In genomic region chr5:74382864-74383618, GRCh38 we compare ENCODE assay signal across 9 cellular contexts.
DNase-seq lines count a peak whose midpoint lies in the region; TF ChIP-seq lines count a peak whose summit lies in the region.
"Had no signal": no experiment of that assay in that cellular context is flagged by ENCODE, and none has a peak within 500 bp of the region (broad histone marks: within the 10 kb centered on the region; RNA-seq: fewer than 3 reads in every experiment).

No MANE protein-coding gene starts in this region.

- H3K4me1 ChIP-seq in A673 (ENCODE audit: insufficient read depth, low read length, poor library complexity, severe bottlenecking), result peaks cover 40% of the 10 kb centered on the region
- H3K4me1 ChIP-seq in mesodermal cell (ENCODE audit: control insufficient read depth, insufficient read depth, low read length, poor library complexity, severe bottlenecking), result peaks cover 25% of the 10 kb centered on the region
- H3K4me1 ChIP-seq in neuronal stem cell (ENCODE audit: control insufficient read depth in 2 of 2, insufficient read depth in 1 of 2, low read depth in 1 of 2, low read length in 2 of 2), result no peaks in the 10 kb centered on the region

- no peak overlapping the region for H3K4me3 ChIP-seq in A673 (ENCODE audit: low read depth, low read length, poor library complexity, severe bottlenecking)
- no peak overlapping the region for H3K4me3 ChIP-seq in mesodermal cell (ENCODE audit: extremely low read depth, insufficient read depth, low read length, poor library complexity, severe bottlenecking)
- H3K4me3 ChIP-seq in neuronal stem cell (ENCODE audit: low read length in 2 of 2), result no peak overlapping the region
- H3K4me3 ChIP-seq: mucosa of descending colon had no signal

- no peak overlapping the region for H2AK5ac ChIP-seq in neuronal stem cell (ENCODE audit: low read depth, low read length)

- no peak overlapping the region for H3K4me2 ChIP-seq in neuronal stem cell (ENCODE audit: insufficient read depth, low read length, poor library complexity, severe bottlenecking)

- no peak overlapping the region for H4K91ac ChIP-seq in neuronal stem cell (ENCODE audit: low read depth, low read length, poor library complexity)

- H3K18ac ChIP-seq in neuronal stem cell (ENCODE audit: low read length), result no peak overlapping the region

- no peak overlapping the region for H4K8ac ChIP-seq in neuronal stem cell (ENCODE audit: low read depth, low read length)

- H3K9me3 ChIP-seq in A673 (ENCODE audit: low read depth, low read length, poor library complexity, severe bottlenecking) (no peaks in the 10 kb centered on the region), mesodermal cell (ENCODE audit: control insufficient read depth, low read length) (peaks cover 10% of the 10 kb centered on the region), neuronal stem cell (replicated peaks in 1 of 2; ENCODE audit: control insufficient read depth in 2 of 2, insufficient read depth in 1 of 2, low read depth in 1 of 2, low read length in 2 of 2) (peaks cover 0 to 4% of the 10 kb centered on the region in 2 donors)
- H3K9me3 ChIP-seq: mucosa of descending colon had no signal

- no peak overlapping the region for H3K14ac ChIP-seq in neuronal stem cell (ENCODE audit: low read length)

- intact Hi-C loops in A673 (cut with micrococcal nuclease; ENCODE audit: unreplicated experiment), result loop anchor here (10.0 kb wide), 1 partner anchor 162 kb away; no protein-coding TSS in a partner anchor

- no peak overlapping the region for H3K4ac ChIP-seq in neuronal stem cell (ENCODE audit: low read length)

- H2BK5ac ChIP-seq in neuronal stem cell (ENCODE audit: low read length), result no peak overlapping the region

- DNase-seq in A673 (ENCODE audit: low spot score), result peak; percentile 52
- DNase-seq in NCI-H226, result peak; percentile 88
- DNase-seq in dedifferentiated amniotic fluid mesenchymal stem cell (ENCODE audit: extremely low spot score), result peak; percentile 39
- DNase-seq in neuronal stem cell (ENCODE audit: low spot score), result no peak
- DNase-seq in activated naive CD4-positive, alpha-beta T cell (lab: John Stamatoyannopoulos, UW), result no peak
- DNase-seq in amygdala (lab: John Stamatoyannopoulos, UW), result no peak
- DNase-seq in NCI-H2029 (lab: John Stamatoyannopoulos, UW), result no peak
- DNase-seq: mucosa of descending colon had no signal

- WGBS in mesodermal cell (ENCODE audit: insufficient coverage in 2 of 2), 2 experiments, result 83 to 87% methylated on average over 4 of the region's 5 CpGs
- no CpG with 5 or more reads among the region's 5 CpGs for WGBS in neuronal stem cell (ENCODE audit: extremely low coverage in 2 of 2, insufficient read length in 2 of 2, insufficient replicate concordance in 1 of 2), 2 donors

- H3K27ac ChIP-seq in A673 (ENCODE audit: low read depth, low read length, poor library complexity, severe bottlenecking), result no peak overlapping the region
- peak overlapping the region; percentile 64 for H3K27ac ChIP-seq in mesodermal cell (ENCODE audit: low read depth, low read length, severe bottlenecking)
- H3K27ac ChIP-seq in neuronal stem cell (replicated peaks; ENCODE audit: low read length), result no peak overlapping the region

- no peaks in the 10 kb centered on the region for H3K79me1 ChIP-seq in neuronal stem cell (ENCODE audit: low read depth, low read length)

- H2BK15ac ChIP-seq in neuronal stem cell (ENCODE audit: low read length), result no peak overlapping the region

- H3K9ac ChIP-seq in neuronal stem cell (ENCODE audit: low read depth, low read length, poor library complexity), result no peak overlapping the region

- no peak overlapping the region for H2BK120ac ChIP-seq in neuronal stem cell (ENCODE audit: low read depth, low read length)

- no TSS peak for BruUV-seq in A673 (replicated peaks; lab: Mats Ljungman, UMichigan)

- CTCF ChIA-PET in A673 (lab: Charles Lee), result no interaction called here

- POLR2A ChIA-PET in A673 (lab: Charles Lee; ENCODE audit: low non-redundant PET), result no interaction called here

- no peak overlapping the region for H3K23ac ChIP-seq in neuronal stem cell (ENCODE audit: low read depth, low read length, poor library complexity)

- H2AFZ ChIP-seq in neuronal stem cell (ENCODE audit: low read length), result no peak overlapping the region

- no peak overlapping the region for H2BK12ac ChIP-seq in neuronal stem cell (ENCODE audit: low read length)

- no peaks in the 10 kb centered on the region for H3K36me3 ChIP-seq in A673 (ENCODE audit: insufficient read depth, low read length, poor library complexity, severe bottlenecking)
- no peaks in the 10 kb centered on the region for H3K36me3 ChIP-seq in mesodermal cell (ENCODE audit: control insufficient read depth, insufficient read depth, low read length)
- no peaks in the 10 kb centered on the region for H3K36me3 ChIP-seq in neuronal stem cell (replicated peaks in 1 of 2; ENCODE audit: control insufficient read depth in 2 of 2, insufficient read depth in 2 of 2, low read length in 2 of 2)

- no peak for TF ChIP-seq CTCF in A673 (conservative IDR thresholded peaks at IDR 0.05; ENCODE audit: low read depth, low read length)

- H3K27me3 ChIP-seq in A673 (replicated peaks; ENCODE audit: insufficient read depth, low read depth, low read length, poor library complexity), result peaks cover 3% of the 10 kb centered on the region
- no peaks in the 10 kb centered on the region for H3K27me3 ChIP-seq in neuronal stem cell (ENCODE audit: control insufficient read depth in 3 of 3, insufficient read depth in 3 of 3, low read depth in 1 of 3, low read length in 3 of 3)

Comparison
In these comparisons a context has a peak if more than half of its experiments do, and no peak if none do; other contexts are left out.
1. DNase-seq: peak in A673 (single experiment), NCI-H226 (single experiment) and dedifferentiated amniotic fluid mesenchymal stem cell (single experiment); none in neuronal stem cell (single experiment), activated naive CD4-positive, alpha-beta T cell (0 of 4), amygdala (0 of 56) and NCI-H2029 (single experiment).